In the genomic region with DNA sequence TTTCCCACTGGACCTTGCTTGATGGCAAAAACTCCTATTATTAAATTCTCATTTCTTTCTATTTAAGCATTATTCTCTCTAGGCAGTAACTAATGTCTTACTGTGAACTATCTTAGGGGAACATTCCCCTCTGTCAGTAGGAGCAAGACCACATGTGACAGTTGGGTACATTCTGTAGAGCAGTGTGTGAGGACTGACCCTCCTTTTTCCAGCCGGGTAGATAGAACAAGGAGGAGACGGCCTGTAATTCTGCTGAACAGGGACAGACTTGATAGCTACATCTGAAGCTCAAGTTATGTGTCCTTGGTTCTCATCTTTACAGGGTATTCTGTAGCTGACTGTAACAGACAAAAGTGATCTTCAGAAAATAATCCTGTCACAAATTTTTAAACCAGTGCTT, we compare ENCODE assay signal across 13 cellular contexts. TPM values are rescaled to one million over a fixed set of nuclear protein-coding genes. Genes with fewer than 3 reads are reported as not detected.
A peak's percentile ranks its signal among the peaks of the same experiment; 100 is the strongest.
DNase-seq lines count a peak whose midpoint lies in the region; ATAC-seq and TF ChIP-seq lines count a peak whose summit lies in the region.
"Had no signal": no experiment of that assay in that cellular context is flagged by ENCODE, and none has a peak within 500 bp of the region (broad histone marks: within the 10 kb centered on the region; RNA-seq: fewer than 3 reads in every experiment).

No MANE protein-coding gene starts in this region.

- H3K23ac ChIP-seq in mesenchymal stem cell (ENCODE audit: low read length in 2 of 2), result no peak overlapping the region

- intact Hi-C loops in sciatic nerve (cut with DNase I), result no loop called here

- H2AK5ac ChIP-seq in mesenchymal stem cell (ENCODE audit: low read length, severe bottlenecking), result peak overlapping the region; percentile 37

- no peaks in the 10 kb centered on the region for H3K36me3 Mint-ChIP-seq in chondrocyte (ENCODE audit: low read depth)

- H3K4me3 ChIP-seq in Loucy (ENCODE audit: low read length, poor library complexity, severe bottlenecking), result no peak overlapping the region
- H3K4me3 ChIP-seq in mesenchymal stem cell (ENCODE audit: insufficient read depth in 1 of 2, low read depth in 1 of 2, low read length in 2 of 2), result no peak overlapping the region
- H3K4me3 ChIP-seq in subcutaneous abdominal adipose tissue (ENCODE audit: low read depth in 1 of 5, low read length in 5 of 5), result no peak overlapping the region
- H3K4me3 ChIP-seq: HAP-1 had no signal

- no peak overlapping the region for H2BK15ac ChIP-seq in mesenchymal stem cell (ENCODE audit: low read depth, poor library complexity, severe bottlenecking)

- WGBS in mesenchymal stem cell, result 92% methylated on average over 2 of the region's 2 CpGs

- H3K36me3 ChIP-seq in Loucy (ENCODE audit: insufficient read depth, low read length), result no peaks in the 10 kb centered on the region
- no peaks in the 10 kb centered on the region for H3K36me3 ChIP-seq in mesenchymal stem cell (ENCODE audit: control insufficient read depth in 1 of 2, insufficient read depth in 2 of 2, low read depth in 1 of 2, low read length in 2 of 2)
- no peaks in the 10 kb centered on the region for H3K36me3 ChIP-seq in subcutaneous abdominal adipose tissue (ENCODE audit: control insufficient read depth in 5 of 5, insufficient read depth in 5 of 5, low read length in 5 of 5)
- H3K36me3 ChIP-seq: HAP-1 had no signal

- no peak overlapping the region for H3K27ac ChIP-seq in mesenchymal stem cell (ENCODE audit: low read length, poor library complexity, severe bottlenecking)
- peak overlapping the region; percentile 91 for H3K27ac ChIP-seq in subcutaneous abdominal adipose tissue (ENCODE audit: low read depth, low read length)

- H3K4me3 Mint-ChIP-seq in chondrocyte (ENCODE audit: unreplicated experiment), result no peak overlapping the region

- H4K20me1 ChIP-seq in Loucy (ENCODE audit: insufficient read depth, low read length, poor library complexity, severe bottlenecking), result no peaks in the 10 kb centered on the region

- H3K27me3 ChIP-seq in Loucy (ENCODE audit: insufficient read depth, low read length, poor library complexity, severe bottlenecking) (no peaks in the 10 kb centered on the region), mesenchymal stem cell (ENCODE audit: control insufficient read depth in 1 of 2, insufficient read depth in 1 of 2, low read length in 2 of 2) (no peaks in the 10 kb centered on the region), subcutaneous abdominal adipose tissue (ENCODE audit: control insufficient read depth in 5 of 5, insufficient read depth in 4 of 5, low read length in 5 of 5) (peaks cover 0 to 3% (median 0%) of the 10 kb centered on the region in 5 donors)

- no peak overlapping the region for H2BK5ac ChIP-seq in mesenchymal stem cell (ENCODE audit: low read depth, low read length, poor library complexity, severe bottlenecking)

- H3K9ac ChIP-seq in Loucy (ENCODE audit: low read depth, low read length, poor library complexity, severe bottlenecking) (no peak overlapping the region), mesenchymal stem cell (ENCODE audit: low read length) (no peak overlapping the region), subcutaneous abdominal adipose tissue (ENCODE audit: low read length in 5 of 5) (no peak overlapping the region)

- TF ChIP-seq CTCF in Loucy (conservative IDR thresholded peaks at IDR 0.05; ENCODE audit: low read length) (no peak), chondrocyte (IDR thresholded peaks at IDR 0.05) (no peak)

- H3K18ac ChIP-seq in mesenchymal stem cell (ENCODE audit: low read depth in 1 of 2, low read length in 2 of 2), result peak overlapping the region in 1 of 2 experiments; percentile 69

- H3K4me1 ChIP-seq in Loucy (ENCODE audit: insufficient read depth, low read length, poor library complexity, severe bottlenecking), result peaks cover 71% of the 10 kb centered on the region
- peaks cover 3% of the 10 kb centered on the region for H3K4me1 ChIP-seq in mesenchymal stem cell (ENCODE audit: control insufficient read depth, insufficient read depth, low read depth, low read length)
- peaks cover 14 to 47% (median 38%) of the 10 kb centered on the region in 5 donors for H3K4me1 ChIP-seq in subcutaneous abdominal adipose tissue (ENCODE audit: control insufficient read depth in 5 of 5, insufficient read depth in 5 of 5, low read length in 5 of 5)

- no peak overlapping the region for H4K91ac ChIP-seq in mesenchymal stem cell (ENCODE audit: low read length)

- H3K14ac ChIP-seq in mesenchymal stem cell (ENCODE audit: low read length in 2 of 2), result no peak overlapping the region

- H2AFZ ChIP-seq in Loucy (ENCODE audit: low read length) (no peak overlapping the region), mesenchymal stem cell (ENCODE audit: low read depth, low read length) (no peak overlapping the region)

- DNase-seq in chondrocyte (ENCODE audit: low spot score) (no peak), mesenchymal stem cell (no peak), superior temporal gyrus (ENCODE audit: extremely low spot score) (no peak), sciatic nerve (ENCODE audit: low spot score) (no peak), H4 (ENCODE audit: low spot score) (no peak)
- DNase-seq: activated naive CD4-positive, alpha-beta T cell treated with Interleukin-2 at 50 U/mL for 16 hours; NCI-H2029; T-helper 1 cell had no signal

- peak overlapping the region; percentile 34 for H3K4me2 ChIP-seq in Loucy (ENCODE audit: low read depth, low read length, poor library complexity, severe bottlenecking)
- H3K4me2 ChIP-seq in mesenchymal stem cell (ENCODE audit: low read length, poor library complexity, severe bottlenecking), result no peak overlapping the region

- no peak overlapping the region for H2BK120ac ChIP-seq in mesenchymal stem cell (ENCODE audit: low read depth, low read length)

- no peak for ATAC-seq in sciatic nerve
- no peak for ATAC-seq in HG02938 (IDR thresholded peaks at IDR 0.05; ENCODE audit: unreplicated experiment)
- ATAC-seq: activated CD4-positive, alpha-beta T cell treated with anti-CD3 and anti-CD28 coated beads for 36 hours had no signal

- peak overlapping the region in 1 of 2 experiments; percentile 8 for H2BK12ac ChIP-seq in mesenchymal stem cell (ENCODE audit: low read length in 2 of 2)

- peaks cover 79% of the 10 kb centered on the region for H3K79me2 ChIP-seq in Loucy (ENCODE audit: insufficient read depth, low read length)

- H3K9me2 ChIP-seq in Loucy (replicated peaks; ENCODE audit: low read depth, low read length), result no peaks in the 10 kb centered on the region

- H4K8ac ChIP-seq in mesenchymal stem cell (ENCODE audit: low read length), result no peak overlapping the region

- H3K79me1 ChIP-seq in mesenchymal stem cell (replicated peaks; ENCODE audit: low read length, poor library complexity, severe bottlenecking), result peaks cover 11% of the 10 kb centered on the region

- H3K4ac ChIP-seq in mesenchymal stem cell (ENCODE audit: low read depth in 1 of 2, low read length in 2 of 2), result peak overlapping the region in 1 of 2 experiments; percentile 60

- H3F3A ChIP-seq in Loucy (ENCODE audit: low read depth), result peaks cover 15% of the 10 kb centered on the region

- H3K27ac Mint-ChIP-seq in chondrocyte (ENCODE audit: unreplicated experiment), result peak overlapping the region; percentile 88

- peaks cover 71% of the 10 kb centered on the region for H3K4me1 Mint-ChIP-seq in chondrocyte (ENCODE audit: low read depth)

- H3K9me3 ChIP-seq in Loucy (ENCODE audit: insufficient read depth, low read depth, low read length) (no peaks in the 10 kb centered on the region), mesenchymal stem cell (ENCODE audit: control insufficient read depth, low read length) (no peaks in the 10 kb centered on the region), subcutaneous abdominal adipose tissue (ENCODE audit: control insufficient read depth in 5 of 5, low read length in 5 of 5) (no peaks in the 10 kb centered on the region)
- H3K9me3 ChIP-seq: HAP-1 had no signal

- no peaks in the 10 kb centered on the region for H3K27me3 Mint-ChIP-seq in chondrocyte (ENCODE audit: low read depth)
- H3K27me3 Mint-ChIP-seq: activated CD4-positive, alpha-beta T cell treated with anti-CD3 and anti-CD28 coated beads for 36 hours had no signal

- H3K9me3 Mint-ChIP-seq in chondrocyte (ENCODE audit: low read depth), result no peaks in the 10 kb centered on the region

RNA-seq across cellular contexts. Expression of a gene that starts 43.3 kb away (rescaled TPM):
- 20.7 to 33.7 TPM (median 32.1 TPM) in 3 replicates for total RNA-seq in chondrocyte
- 16.4 TPM for polyA plus RNA-seq in mesenchymal stem cell (2013, experiment 1 of 2)
- polyA plus RNA-seq in mesenchymal stem cell (2013, experiment 2 of 2), result 18.0 TPM
- total RNA-seq in sciatic nerve, result 48.7 TPM
- total RNA-seq in H4 (2014; rRNA removed; shearing (Covaris generic)), result 5.2 and 5.7 TPM in 2 replicates
